Comparison of ENCODE assay signal across 16 cellular contexts in genomic region chr11:15865212-15865987, GRCh38.
"Had no signal": no experiment of that assay in that cellular context is flagged by ENCODE, and none has a peak within 500 bp of the region (broad histone marks: within the 10 kb centered on the region; RNA-seq: fewer than 3 reads in every experiment).

No MANE protein-coding gene starts in this region.

- FAIRE-seq: endothelial cell of umbilical vein, islet of Langerhans had no signal

- H3K9me3 Mint-ChIP-seq: activated naive CD4-positive, alpha-beta T cell treated with anti-CD3 and anti-CD28 coated beads for 36 hours; activated T-helper 17 cell treated with anti-CD3 and anti-CD28 coated beads, Interleukin-2, amount 50 U/mL, for 72 hours; memory B cell had no signal

- H3K27ac ChIP-seq: gastroesophageal sphincter, left lung, tibial nerve had no signal

- H3K4me3 Mint-ChIP-seq: activated naive CD4-positive, alpha-beta T cell treated with anti-CD3 and anti-CD28 coated beads for 36 hours; activated T-helper 17 cell treated with anti-CD3 and anti-CD28 coated beads, Interleukin-2, amount 50 U/mL, for 72 hours; memory B cell; natural killer cell treated with Interleukin-12 subunit alpha and Interleukin-12 subunit beta and Interleukin-15 and Interleukin-18, amount 100 ng/mL, for 72 hours had no signal

- H3K4me1 Mint-ChIP-seq: activated T-helper 17 cell treated with anti-CD3 and anti-CD28 coated beads, Interleukin-2, amount 50 U/mL, for 72 hours; memory B cell had no signal

- H3K36me3 Mint-ChIP-seq: memory B cell; natural killer cell treated with Interleukin-12 subunit alpha and Interleukin-12 subunit beta and Interleukin-15 and Interleukin-18, amount 100 ng/mL, for 72 hours had no signal

- H3K36me3 ChIP-seq: gastroesophageal sphincter, left lung, tibial nerve had no signal

- H3K27me3 ChIP-seq: gastroesophageal sphincter, left lung, tibial nerve had no signal

- H3K4me1 ChIP-seq: gastroesophageal sphincter, left lung, tibial nerve had no signal

- H3K27ac Mint-ChIP-seq: activated naive CD4-positive, alpha-beta T cell treated with anti-CD3 and anti-CD28 coated beads for 36 hours; activated T-helper 17 cell treated with anti-CD3 and anti-CD28 coated beads, Interleukin-2, amount 50 U/mL, for 72 hours; memory B cell; natural killer cell treated with Interleukin-12 subunit alpha and Interleukin-12 subunit beta and Interleukin-15 and Interleukin-18, amount 100 ng/mL, for 72 hours had no signal

- ATAC-seq: activated T-helper 17 cell treated with anti-CD3 and anti-CD28 coated beads, Interleukin-2, amount 50 U/mL, for 72 hours; gastroesophageal sphincter; left lung had no signal

- DNase-seq: activated CD4-positive, alpha-beta T cell treated with anti-CD3 and anti-CD28 coated beads, Interleukin-2, amount 50 U/mL, for 48 hours; activated CD4-positive, CD25-positive, alpha-beta regulatory T cell treated with anti-CD3 and anti-CD28 coated beads, Interleukin-2, amount 50 U/mL, for 72 hours; activated naive CD4-positive, alpha-beta T cell treated with anti-CD3 and anti-CD28 coated beads for 36 hours; left lung; occipital lobe; stimulated activated CD4-positive, alpha-beta T cell treated with anti-CD3 and anti-CD28 coated beads, Interleukin-4, amount 100 ng/mL, for 24 hours; stimulated activated naive CD4-positive, alpha-beta T cell; substantia nigra had no signal

- H3K4me3 ChIP-seq: gastroesophageal sphincter, left lung, skin epidermis, tibial nerve had no signal

- H3K9me3 ChIP-seq: gastroesophageal sphincter, left lung, tibial nerve had no signal

- H3K27me3 Mint-ChIP-seq: memory B cell had no signal
